37 cellular contexts compared by ENCODE assay signal in the genomic region with DNA sequence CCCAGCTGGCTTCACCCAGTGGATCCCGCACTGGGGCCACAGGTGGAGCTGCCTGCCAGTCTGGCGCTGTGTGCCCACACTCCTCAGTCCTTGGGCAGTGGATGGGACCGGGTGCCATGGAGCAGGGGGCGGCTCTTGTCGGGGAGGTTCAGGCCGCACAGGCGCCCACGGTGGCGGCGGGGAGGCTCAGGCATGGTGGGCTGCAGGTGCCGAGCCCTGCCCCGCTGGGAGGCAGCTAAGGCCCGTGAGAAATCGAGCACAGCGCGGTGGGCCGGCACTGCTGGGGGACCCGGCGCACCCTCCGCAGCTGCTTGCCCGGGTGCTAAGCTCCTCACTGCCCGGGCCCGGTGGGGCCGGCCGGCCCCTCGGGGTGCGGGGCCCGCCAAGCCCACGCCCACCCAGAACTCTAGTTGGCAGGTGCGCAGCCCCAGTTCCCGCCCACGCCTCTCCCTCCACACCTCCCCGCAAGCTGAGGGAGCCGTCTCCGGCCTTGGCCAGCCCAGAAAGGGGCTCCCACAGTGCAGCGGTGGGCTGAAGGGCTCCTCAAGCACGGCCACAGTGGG. TPM values are rescaled to one million over a fixed set of nuclear protein-coding genes. Genes with fewer than 3 reads are reported as not detected.
"Had no signal": no experiment of that assay in that cellular context is flagged by ENCODE, and none has a peak within 500 bp of the region (broad histone marks: within the 10 kb centered on the region; RNA-seq: fewer than 3 reads in every experiment).

No MANE protein-coding gene starts in this region.

- H3K27ac ChIP-seq: heart left ventricle, hepatocyte, lower lobe of right lung, neutrophil, parathyroid adenoma, right atrium auricular region, right lobe of liver, spleen, thyroid gland, transverse colon, uterus had no signal

- H3K27me3 ChIP-seq: heart left ventricle, hepatocyte, neutrophil, right atrium auricular region, right lobe of liver, thyroid gland, transverse colon, uterus had no signal

- H3K27me3 Mint-ChIP-seq: progenitor cell of endocrine pancreas; stimulated activated naive CD8-positive, alpha-beta T cell treated with anti-CD3 and anti-CD28 coated beads, Interleukin-15, amount 100 ng/mL, for 72 hours had no signal

- H3K9me3 ChIP-seq: heart left ventricle, lower lobe of right lung, mucosa of descending colon, neutrophil, right atrium auricular region, right lobe of liver, spleen, thyroid gland, transverse colon, uterus had no signal

- H3K4me1 ChIP-seq: lower lobe of right lung, parathyroid adenoma, right atrium auricular region, spleen, thyroid gland, transverse colon, uterus had no signal

- H3K9me3 Mint-ChIP-seq: neural crest cell; stimulated activated effector memory CD8-positive, alpha-beta T cell treated with anti-CD3 and anti-CD28 coated beads, Interleukin-12 subunit alpha, Interleukin-12 subunit beta, amount 100 ng/mL, for 72 hours; stimulated activated naive CD8-positive, alpha-beta T cell treated with anti-CD3 and anti-CD28 coated beads, Interleukin-15, amount 100 ng/mL, for 72 hours had no signal

- H3K4me3 ChIP-seq: heart left ventricle, hepatocyte, lower lobe of right lung, mucosa of descending colon, right atrium auricular region, right lobe of liver, spleen, thyroid gland, transverse colon, uterus had no signal

- H2AFZ ChIP-seq: hepatocyte, parathyroid adenoma had no signal

- H3K4me1 Mint-ChIP-seq: stimulated activated effector memory CD8-positive, alpha-beta T cell treated with anti-CD3 and anti-CD28 coated beads, Interleukin-12 subunit alpha, Interleukin-12 subunit beta, amount 100 ng/mL, for 72 hours; stimulated activated naive CD8-positive, alpha-beta T cell treated with anti-CD3 and anti-CD28 coated beads, Interleukin-15, amount 100 ng/mL, for 72 hours had no signal

- H3K9ac ChIP-seq: parathyroid adenoma had no signal

- H3K4me3 Mint-ChIP-seq: mesothelial cell of epicardium; naive thymus-derived CD4-positive, alpha-beta T cell; nephron; neural crest cell; stimulated activated effector memory CD8-positive, alpha-beta T cell treated with anti-CD3 and anti-CD28 coated beads, Interleukin-12 subunit alpha, Interleukin-12 subunit beta, amount 100 ng/mL, for 72 hours; stimulated activated naive CD8-positive, alpha-beta T cell treated with anti-CD3 and anti-CD28 coated beads, Interleukin-15, amount 100 ng/mL, for 72 hours had no signal

- H3K36me3 Mint-ChIP-seq: mesothelial cell of epicardium; naive thymus-derived CD4-positive, alpha-beta T cell; stimulated activated effector memory CD8-positive, alpha-beta T cell treated with anti-CD3 and anti-CD28 coated beads, Interleukin-12 subunit alpha, Interleukin-12 subunit beta, amount 100 ng/mL, for 72 hours had no signal

- H3K4me2 ChIP-seq: hepatocyte had no signal

- DNase-seq: glutamatergic neuron; islet precursor cell; lower lobe of right lung; mammary epithelial cell; mesenchymal stem cell; mucosa of descending colon; naive thymus-derived CD4-positive, alpha-beta T cell; occipital lobe; right lobe of liver; small intestine; spleen; stimulated activated CD4-positive, alpha-beta T cell treated with anti-CD3 and anti-CD28 coated beads, Interleukin-4, amount 100 ng/mL, for 24 hours; stimulated activated naive CD4-positive, alpha-beta T cell treated with Interleukin-2 at 50 U/mL for 16 hours; stimulated activated naive CD8-positive, alpha-beta T cell treated with anti-CD3 and anti-CD28 coated beads, Interleukin-15, amount 100 ng/mL, for 72 hours; substantia nigra; thyroid gland; transverse colon had no signal

- H3K36me3 ChIP-seq: heart left ventricle, lower lobe of right lung, neutrophil, right atrium auricular region, right lobe of liver, spleen, thyroid gland, transverse colon, uterus had no signal

- H3K27ac Mint-ChIP-seq: mesothelial cell of epicardium; naive thymus-derived CD4-positive, alpha-beta T cell; nephron; progenitor cell of endocrine pancreas; stimulated activated effector memory CD8-positive, alpha-beta T cell treated with anti-CD3 and anti-CD28 coated beads, Interleukin-12 subunit alpha, Interleukin-12 subunit beta, amount 100 ng/mL, for 72 hours had no signal

- ATAC-seq: heart left ventricle; left lobe of liver; lower lobe of right lung; mucosa of descending colon; naive thymus-derived CD4-positive, alpha-beta T cell; right lobe of liver; stimulated activated effector memory CD8-positive, alpha-beta T cell treated with anti-CD3 and anti-CD28 coated beads, Interleukin-12 subunit alpha, Interleukin-12 subunit beta, amount 100 ng/mL, for 72 hours; stimulated activated naive CD8-positive, alpha-beta T cell treated with anti-CD3 and anti-CD28 coated beads, Interleukin-15, amount 100 ng/mL, for 72 hours had no signal

RNA-seq across cellular contexts. Expression of a gene that starts 26.6 kb away (rescaled TPM):
- total RNA-seq: kidney epithelial cell, left lobe of liver, liver, lower lobe of right lung, mammary epithelial cell, mucosa of descending colon, myocyte, neural crest cell, occipital lobe, osteocyte, progenitor cell of endocrine pancreas, pulmonary artery endothelial cell, renal cortical epithelial cell, right atrium auricular region, right lobe of liver, temporal lobe, thyroid gland, transverse colon, ureter, uterus had no signal
- polyA plus RNA-seq: heart left ventricle; mammary epithelial cell; naive thymus-derived CD4-positive, alpha-beta T cell; small intestine had no signal

RNA-seq across cellular contexts. Expression of a gene that starts 40.3 kb away (rescaled TPM):
- total RNA-seq: heart left ventricle, hepatocyte, kidney epithelial cell, left lobe of liver, liver, lower lobe of right lung, mammary epithelial cell, mesothelial cell of epicardium, mucosa of descending colon, myocyte, neural crest cell, occipital lobe, osteocyte, progenitor cell of endocrine pancreas, pulmonary artery endothelial cell, renal cortical epithelial cell, right atrium auricular region, right lobe of liver, spleen, temporal lobe, thyroid gland, transverse colon, ureter, uterus had no signal
- polyA plus RNA-seq: heart left ventricle; hepatocyte; liver; mammary epithelial cell; naive thymus-derived CD4-positive, alpha-beta T cell; small intestine; spleen had no signal
